ENCODE assay signal across 15 cellular contexts in genomic region chr20:6663104-6663503, GRCh38.
DNase-seq lines count a peak whose midpoint lies in the region; ATAC-seq and TF ChIP-seq lines count a peak whose summit lies in the region.
"Had no signal": no experiment of that assay in that cellular context is flagged by ENCODE, and none has a peak within 500 bp of the region (broad histone marks: within the 10 kb centered on the region; RNA-seq: fewer than 3 reads in every experiment).

No MANE protein-coding gene starts in this region.

- no peaks in the 10 kb centered on the region for H3K4me1 Mint-ChIP-seq in naive thymus-derived CD8-positive, alpha-beta T cell
- H3K4me1 Mint-ChIP-seq: B cell; stimulated activated memory B cell treated with anti-CD40 and anti-IgM and Interleukin-4, amounts not matched to agents 10 μg/mL and 1 μg/mL and 100 μg/mL, for 72 hours had no signal

- H3K9me3 Mint-ChIP-seq in naive thymus-derived CD8-positive, alpha-beta T cell, result peaks cover 0 to 8% (median 0%) of the 10 kb centered on the region in 9 donors

- H3K27me3 ChIP-seq in colonic mucosa, result no peaks in the 10 kb centered on the region
- H3K27me3 ChIP-seq: upper lobe of right lung had no signal

- H3K9ac ChIP-seq in colonic mucosa (ENCODE audit: low read depth in 2 of 2, low read length in 2 of 2), result no peak overlapping the region

- no peak overlapping the region for H3K27ac Mint-ChIP-seq in naive thymus-derived CD8-positive, alpha-beta T cell
- H3K27ac Mint-ChIP-seq: activated naive CD8-positive, alpha-beta T cell; B cell; stimulated activated memory B cell treated with anti-CD40 and anti-IgM and Interleukin-4, amounts not matched to agents 10 μg/mL and 1 μg/mL and 100 μg/mL, for 72 hours had no signal

- H3K27me3 Mint-ChIP-seq in naive thymus-derived CD8-positive, alpha-beta T cell, result peaks cover 0 to 3% (median 2%) of the 10 kb centered on the region in 5 donors
- H3K27me3 Mint-ChIP-seq: activated naive CD8-positive, alpha-beta T cell; B cell; stimulated activated memory B cell treated with anti-CD40 and anti-IgM and Interleukin-4, amounts not matched to agents 10 μg/mL and 1 μg/mL and 100 μg/mL, for 72 hours had no signal

- H3K27ac ChIP-seq in colonic mucosa, result peak overlapping the region; percentile 46
- H3K27ac ChIP-seq: upper lobe of right lung had no signal

- ATAC-seq in GM19324 (IDR thresholded peaks at IDR 0.05; ENCODE audit: low FRiP score, unreplicated experiment) (peak; percentile 39), HG03378 (IDR thresholded peaks at IDR 0.05; ENCODE audit: unreplicated experiment) (peak; percentile 85)
- ATAC-seq in naive thymus-derived CD8-positive, alpha-beta T cell, result no peak
- ATAC-seq: SK-N-SH treated with all-trans-retinoic acid at 6 μM for 48 hours; stimulated activated memory B cell treated with anti-CD40 and anti-IgM and Interleukin-4, amounts not matched to agents 10 μg/mL and 1 μg/mL and 100 μg/mL, for 72 hours; upper lobe of right lung had no signal

- DNase-seq in colonic mucosa, result no peak
- peak; percentile 48 for DNase-seq in myocyte (ENCODE audit: low read depth)
- no peak for DNase-seq in stimulated activated CD4-positive, alpha-beta T cell treated with anti-CD3 and anti-CD28 coated beads, Interleukin-12 subunit alpha, Interleukin-12 subunit beta, amount 100 ng/mL, for 4 hours
- no peak for DNase-seq in cerebellar nuclear complex (lab: John Stamatoyannopoulos, UW)
- DNase-seq in naive thymus-derived CD8-positive, alpha-beta T cell, result no peak
- DNase-seq in NCI-H187 treated with DMSO at 0.1 percent for 48 hours (lab: John Stamatoyannopoulos, UW), result no peak
- DNase-seq: activated CD8-positive, alpha-beta memory T cell treated with anti-CD3 and anti-CD28 coated beads, Interleukin-2, amount 50 U/mL, for 48 hours; upper lobe of right lung had no signal

- H3K4me3 ChIP-seq in colonic mucosa, result no peak overlapping the region
- H3K4me3 ChIP-seq: upper lobe of right lung had no signal

- POLR2A ChIA-PET in naive thymus-derived CD8-positive, alpha-beta T cell (lab: Charles Lee), result no interaction called here

- no peak overlapping the region for H3K4me3 Mint-ChIP-seq in naive thymus-derived CD8-positive, alpha-beta T cell
- H3K4me3 Mint-ChIP-seq: activated naive CD8-positive, alpha-beta T cell; B cell; nephron; stimulated activated memory B cell treated with anti-CD40 and anti-IgM and Interleukin-4, amounts not matched to agents 10 μg/mL and 1 μg/mL and 100 μg/mL, for 72 hours had no signal

- intact Hi-C loops in colonic mucosa (cut with DNase I), result no loop called here

- no peaks in the 10 kb centered on the region for H3K36me3 ChIP-seq in colonic mucosa
- H3K36me3 ChIP-seq: upper lobe of right lung had no signal

- H3K9me3 ChIP-seq in colonic mucosa, result no peaks in the 10 kb centered on the region
- H3K9me3 ChIP-seq: upper lobe of right lung had no signal

- H3K36me3 Mint-ChIP-seq in naive thymus-derived CD8-positive, alpha-beta T cell, result no peaks in the 10 kb centered on the region
- H3K36me3 Mint-ChIP-seq: activated naive CD8-positive, alpha-beta T cell; stimulated activated memory B cell treated with anti-CD40 and anti-IgM and Interleukin-4, amounts not matched to agents 10 μg/mL and 1 μg/mL and 100 μg/mL, for 72 hours had no signal

- TF ChIP-seq CTCF in colonic mucosa (IDR thresholded peaks at IDR 0.05), result no peak

- no peaks in the 10 kb centered on the region for H3K4me1 ChIP-seq in colonic mucosa
- H3K4me1 ChIP-seq: upper lobe of right lung had no signal

Comparison
In these comparisons a context has a peak if more than half of its experiments do, and no peak if none do; other contexts are left out.
1. ATAC-seq: peak in GM19324 (single experiment) and HG03378 (single experiment); none in naive thymus-derived CD8-positive, alpha-beta T cell (0 of 2).